1 cellular context compared by ENCODE assay signal in genomic region chr9:120579750-120580590, GRCh38.
A peak's percentile ranks its signal among the peaks of the same experiment; 100 is the strongest.
TF ChIP-seq lines count a peak whose summit lies in the region.

Gene CDK5RAP2, minus strand, starts transcription at chr9:120580167. Its CDS starts 189 bp downstream, at chr9:120579978.

TF ChIP-seq in HepG2, 621 proteins besides CTCF, POLR2A, EP300 and RAD21 (continued from another document and continues in another):
- TF ChIP-seq MEIS1 (CRISPR knock-in tag; IDR thresholded peaks at IDR 0.05; ENCODE audit: borderline replicate concordance) (0 out of 2 replicates have a peak, but pooled peaks have one; percentile 67), HOXA5 (CRISPR knock-in tag; IDR thresholded peaks at IDR 0.05) (peak; percentile 77), ELF4 (CRISPR knock-in tag; IDR thresholded peaks at IDR 0.05; ENCODE audit: borderline replicate concordance) (peak; percentile 62; the same call in 1 of the 2 replicates), SRSF1 (optimal IDR thresholded peaks at IDR 0.05; ENCODE audit: low read depth, low read length) (peak; percentile 85), SMYD3 (CRISPR knock-in tag; IDR thresholded peaks at IDR 0.05) (peak; percentile 83), RXRB (CRISPR knock-in tag; IDR thresholded peaks at IDR 0.05; ENCODE audit: borderline replicate concordance) (peak; percentile 67), ZNF644 (CRISPR knock-in tag; IDR thresholded peaks at IDR 0.05; ENCODE audit: low read depth) (peak; percentile 62), CREB1 (IDR thresholded peaks at IDR 0.05) (peak; percentile 80), CREB1 (CRISPR knock-in tag; IDR thresholded peaks at IDR 0.05) (peak; percentile 96), EED (CRISPR knock-in tag; IDR thresholded peaks at IDR 0.05) (no peak; the same call in 1 of the 2 replicates), ZNF607 (CRISPR knock-in tag; IDR thresholded peaks at IDR 0.05; ENCODE audit: borderline replicate concordance) (0 out of 2 replicates have a peak, but pooled peaks have one; percentile 64), STAT6 (CRISPR knock-in tag; IDR thresholded peaks at IDR 0.05; ENCODE audit: borderline replicate concordance) (no peak), PHF20 (CRISPR knock-in tag; IDR thresholded peaks at IDR 0.05) (peak; percentile 69), HNF4A (CRISPR knock-in tag; IDR thresholded peaks at IDR 0.05) (peak; percentile 14; the same call in 1 of the 2 replicates), ZNF558 (CRISPR knock-in tag; IDR thresholded peaks at IDR 0.05; ENCODE audit: borderline replicate concordance) (no peak), MAZ (IDR thresholded peaks at IDR 0.05; ENCODE audit: borderline replicate concordance, low read depth, low read length) (peak; percentile 42; the same call in 1 of the 2 replicates), MAZ (CRISPR knock-in tag; IDR thresholded peaks at IDR 0.05; ENCODE audit: low read depth) (no peak; the same call in 1 of the 2 replicates), HNF1B (CRISPR knock-in tag; IDR thresholded peaks at IDR 0.05) (peak; percentile 80), CREBL2 (CRISPR knock-in tag; IDR thresholded peaks at IDR 0.05; ENCODE audit: borderline replicate concordance) (no peak), RARA (CRISPR knock-in tag; IDR thresholded peaks at IDR 0.05) (no peak), NCOR1 (IDR thresholded peaks at IDR 0.05; ENCODE audit: borderline replicate concordance, low read length) (peak; percentile 26; the same call in 1 of the 2 replicates), POLR2AphosphoS5 (IDR thresholded peaks at IDR 0.05; ENCODE audit: low read depth, low read length) (peak; percentile 67), ERF (CRISPR knock-in tag; IDR thresholded peaks at IDR 0.05) (0 out of 2 replicates have a peak, but pooled peaks have one; percentile 31), BATF2 (CRISPR knock-in tag; IDR thresholded peaks at IDR 0.05) (no peak), ZNF543 (CRISPR knock-in tag; IDR thresholded peaks at IDR 0.05) (peak; percentile 89; the same call in 1 of the 2 replicates), ZNF547 (CRISPR knock-in tag; IDR thresholded peaks at IDR 0.05) (peak; percentile 24; the same call in 1 of the 2 replicates), NFKBIZ (CRISPR knock-in tag; IDR thresholded peaks at IDR 0.05) (peak; percentile 19; the same call in 1 of the 2 replicates), GATAD2A (CRISPR knock-in tag; IDR thresholded peaks at IDR 0.05) (peak; percentile 35; the same call in 1 of the 2 replicates), TCF12 (IDR thresholded peaks at IDR 0.05) (no peak), TCF12 (CRISPR knock-in tag; IDR thresholded peaks at IDR 0.05) (0 out of 2 replicates have a peak, but pooled peaks have one; percentile 30), PCBP1 (IDR thresholded peaks at IDR 0.05; ENCODE audit: borderline replicate concordance, low read depth, low read length) (0 out of 2 replicates have a peak, but pooled peaks have one; percentile 62), MYC (CRISPR knock-in tag; IDR thresholded peaks at IDR 0.05; ENCODE audit: borderline replicate concordance) (peak; percentile 62), NCOA2 (CRISPR knock-in tag; IDR thresholded peaks at IDR 0.05) (peak; percentile 32; the same call in 1 of the 2 replicates), ZSCAN30 (CRISPR knock-in tag; IDR thresholded peaks at IDR 0.05) (peak; percentile 40; the same call in 1 of the 2 replicates), POGZ (CRISPR knock-in tag; IDR thresholded peaks at IDR 0.05) (peak; percentile 92), JUN (CRISPR knock-in tag; IDR thresholded peaks at IDR 0.05) (0 out of 2 replicates have a peak, but pooled peaks have one; percentile 41), ZNF205 (CRISPR knock-in tag; IDR thresholded peaks at IDR 0.05) (peak; percentile 39), SP1 (IDR thresholded peaks at IDR 0.05) (no peak), SP1 (CRISPR knock-in tag; IDR thresholded peaks at IDR 0.05) (peak; percentile 77), NKX3-1 (CRISPR knock-in tag; IDR thresholded peaks at IDR 0.05) (peak; percentile 40; the same call in 1 of the 2 replicates), ATF1 (CRISPR knock-in tag; IDR thresholded peaks at IDR 0.05) (peak; percentile 94), ZNF768 (CRISPR knock-in tag; IDR thresholded peaks at IDR 0.05) (peak; percentile 47; the same call in 1 of the 2 replicates), ZFY (CRISPR knock-in tag; IDR thresholded peaks at IDR 0.05) (peak; percentile 77), PRDM4 (CRISPR knock-in tag; IDR thresholded peaks at IDR 0.05; ENCODE audit: borderline replicate concordance) (no peak), RBFOX2 (IDR thresholded peaks at IDR 0.05; ENCODE audit: low read depth, low read length) (peak; percentile 67), NFYC (CRISPR knock-in tag; IDR thresholded peaks at IDR 0.05) (peak; percentile 40; the same call in 1 of the 2 replicates), ZNF816 (CRISPR knock-in tag; IDR thresholded peaks at IDR 0.05; ENCODE audit: borderline replicate concordance) (peak; percentile 65; the same call in 1 of the 2 replicates), NRL (CRISPR knock-in tag; IDR thresholded peaks at IDR 0.05; ENCODE audit: borderline replicate concordance) (peak; percentile 81; the same call in 1 of the 2 replicates), HOMEZ (CRISPR knock-in tag; IDR thresholded peaks at IDR 0.05; ENCODE audit: low read depth) (peak; percentile 37; the same call in 1 of the 2 replicates), MIER2 (CRISPR knock-in tag; IDR thresholded peaks at IDR 0.05) (0 out of 2 replicates have a peak, but pooled peaks have one; percentile 12)
- TF ChIP-seq, protein P1, sequence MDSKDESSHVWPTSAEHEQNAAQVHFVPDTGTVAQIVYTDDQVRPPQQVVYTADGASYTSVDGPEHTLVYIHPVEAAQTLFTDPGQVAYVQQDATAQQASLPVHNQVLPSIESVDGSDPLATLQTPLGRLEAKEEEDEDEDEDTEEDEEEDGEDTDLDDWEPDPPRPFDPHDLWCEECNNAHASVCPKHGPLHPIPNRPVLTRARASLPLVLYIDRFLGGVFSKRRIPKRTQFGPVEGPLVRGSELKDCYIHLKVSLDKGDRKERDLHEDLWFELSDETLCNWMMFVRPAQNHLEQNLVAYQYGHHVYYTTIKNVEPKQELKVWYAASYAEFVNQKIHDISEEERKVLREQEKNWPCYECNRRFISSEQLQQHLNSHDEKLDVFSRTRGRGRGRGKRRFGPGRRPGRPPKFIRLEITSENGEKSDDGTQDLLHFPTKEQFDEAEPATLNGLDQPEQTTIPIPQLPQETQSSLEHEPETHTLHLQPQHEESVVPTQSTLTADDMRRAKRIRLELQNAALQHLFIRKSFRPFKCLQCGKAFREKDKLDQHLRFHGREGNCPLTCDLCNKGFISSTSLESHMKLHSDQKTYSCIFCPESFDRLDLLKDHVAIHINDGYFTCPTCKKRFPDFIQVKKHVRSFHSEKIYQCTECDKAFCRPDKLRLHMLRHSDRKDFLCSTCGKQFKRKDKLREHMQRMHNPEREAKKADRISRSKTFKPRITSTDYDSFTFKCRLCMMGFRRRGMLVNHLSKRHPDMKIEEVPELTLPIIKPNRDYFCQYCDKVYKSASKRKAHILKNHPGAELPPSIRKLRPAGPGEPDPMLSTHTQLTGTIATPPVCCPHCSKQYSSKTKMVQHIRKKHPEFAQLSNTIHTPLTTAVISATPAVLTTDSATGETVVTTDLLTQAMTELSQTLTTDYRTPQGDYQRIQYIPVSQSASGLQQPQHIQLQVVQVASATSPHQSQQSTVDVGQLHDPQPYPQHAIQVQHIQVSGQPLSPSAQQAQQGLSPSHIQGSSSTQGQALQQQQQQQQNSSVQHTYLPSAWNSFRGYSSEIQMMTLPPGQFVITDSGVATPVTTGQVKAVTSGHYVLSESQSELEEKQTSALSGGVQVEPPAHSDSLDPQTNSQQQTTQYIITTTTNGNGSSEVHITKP (CRISPR knock-in tag; IDR thresholded peaks at IDR 0.05; ENCODE audit: low read depth) = 0 out of 2 replicates have a peak, but pooled peaks have one; percentile 57
- TF ChIP-seq, protein P2, sequence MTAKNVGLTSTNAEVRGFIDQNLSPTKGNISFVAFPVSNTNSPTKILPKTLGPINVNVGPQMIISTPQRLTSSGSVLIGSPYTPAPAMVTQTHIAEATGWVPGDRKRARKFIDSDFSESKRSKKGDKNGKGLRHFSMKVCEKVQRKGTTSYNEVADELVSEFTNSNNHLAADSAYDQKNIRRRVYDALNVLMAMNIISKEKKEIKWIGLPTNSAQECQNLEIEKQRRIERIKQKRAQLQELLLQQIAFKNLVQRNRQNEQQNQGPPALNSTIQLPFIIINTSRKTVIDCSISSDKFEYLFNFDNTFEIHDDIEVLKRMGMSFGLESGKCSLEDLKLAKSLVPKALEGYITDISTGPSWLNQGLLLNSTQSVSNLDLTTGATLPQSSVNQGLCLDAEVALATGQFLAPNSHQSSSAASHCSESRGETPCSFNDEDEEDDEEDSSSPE (CRISPR knock-in tag; IDR thresholded peaks at IDR 0.05) = peak; percentile 96
- TF ChIP-seq, protein P3, sequence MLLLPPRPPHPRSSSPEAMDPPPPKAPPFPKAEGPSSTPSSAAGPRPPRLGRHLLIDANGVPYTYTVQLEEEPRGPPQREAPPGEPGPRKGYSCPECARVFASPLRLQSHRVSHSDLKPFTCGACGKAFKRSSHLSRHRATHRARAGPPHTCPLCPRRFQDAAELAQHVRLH (CRISPR knock-in tag; IDR thresholded peaks at IDR 0.05; ENCODE audit: borderline replicate concordance, low read depth) = peak; percentile 92; the same call in 1 of the 2 replicates
